Comparison of ENCODE assay signal across 1 cellular context in genomic region chr11:78797559-78797958, GRCh38.
TF ChIP-seq lines count a peak whose summit lies in the region.

No MANE protein-coding gene starts in this region.

TF ChIP-seq in IMR-90, 13 proteins besides CTCF, POLR2A, EP300 and RAD21 (continued from another document):
- TF ChIP-seq ELK1 (IDR thresholded peaks at IDR 0.05; ENCODE audit: borderline replicate concordance, low read depth, low read length) = no peak
- no peak for TF ChIP-seq NFE2L2 (IDR thresholded peaks at IDR 0.05; ENCODE audit: low read depth, low read length)
- no peak for TF ChIP-seq CHD1 (IDR thresholded peaks at IDR 0.05; ENCODE audit: low read depth, low read length)
